ENCODE assay signal across 1 cellular context in genomic region chr11:64804346-64805210, GRCh38.
TF ChIP-seq lines count a peak whose summit lies in the region.

No MANE protein-coding gene starts in this region.

TF ChIP-seq in IMR-90, 13 proteins besides CTCF, POLR2A, EP300 and RAD21:
- TF ChIP-seq RCOR1 (IDR thresholded peaks at IDR 0.05; ENCODE audit: insufficient replicate concordance, low read length) (no peak), CEBPB (IDR thresholded peaks at IDR 0.05; ENCODE audit: low read depth, low read length) (no peak)
- TF ChIP-seq, protein P1, sequence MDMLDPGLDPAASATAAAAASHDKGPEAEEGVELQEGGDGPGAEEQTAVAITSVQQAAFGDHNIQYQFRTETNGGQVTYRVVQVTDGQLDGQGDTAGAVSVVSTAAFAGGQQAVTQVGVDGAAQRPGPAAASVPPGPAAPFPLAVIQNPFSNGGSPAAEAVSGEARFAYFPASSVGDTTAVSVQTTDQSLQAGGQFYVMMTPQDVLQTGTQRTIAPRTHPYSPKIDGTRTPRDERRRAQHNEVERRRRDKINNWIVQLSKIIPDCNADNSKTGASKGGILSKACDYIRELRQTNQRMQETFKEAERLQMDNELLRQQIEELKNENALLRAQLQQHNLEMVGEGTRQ (IDR thresholded peaks at IDR 0.05; ENCODE audit: low read depth, low read length), result no peak
- TF ChIP-seq, protein P2, sequence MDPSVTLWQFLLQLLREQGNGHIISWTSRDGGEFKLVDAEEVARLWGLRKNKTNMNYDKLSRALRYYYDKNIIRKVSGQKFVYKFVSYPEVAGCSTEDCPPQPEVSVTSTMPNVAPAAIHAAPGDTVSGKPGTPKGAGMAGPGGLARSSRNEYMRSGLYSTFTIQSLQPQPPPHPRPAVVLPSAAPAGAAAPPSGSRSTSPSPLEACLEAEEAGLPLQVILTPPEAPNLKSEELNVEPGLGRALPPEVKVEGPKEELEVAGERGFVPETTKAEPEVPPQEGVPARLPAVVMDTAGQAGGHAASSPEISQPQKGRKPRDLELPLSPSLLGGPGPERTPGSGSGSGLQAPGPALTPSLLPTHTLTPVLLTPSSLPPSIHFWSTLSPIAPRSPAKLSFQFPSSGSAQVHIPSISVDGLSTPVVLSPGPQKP (IDR thresholded peaks at IDR 0.05; ENCODE audit: borderline replicate concordance, low read depth, low read length), result no peak
